ENCODE assay signal across 8 cellular contexts in the genomic region with DNA sequence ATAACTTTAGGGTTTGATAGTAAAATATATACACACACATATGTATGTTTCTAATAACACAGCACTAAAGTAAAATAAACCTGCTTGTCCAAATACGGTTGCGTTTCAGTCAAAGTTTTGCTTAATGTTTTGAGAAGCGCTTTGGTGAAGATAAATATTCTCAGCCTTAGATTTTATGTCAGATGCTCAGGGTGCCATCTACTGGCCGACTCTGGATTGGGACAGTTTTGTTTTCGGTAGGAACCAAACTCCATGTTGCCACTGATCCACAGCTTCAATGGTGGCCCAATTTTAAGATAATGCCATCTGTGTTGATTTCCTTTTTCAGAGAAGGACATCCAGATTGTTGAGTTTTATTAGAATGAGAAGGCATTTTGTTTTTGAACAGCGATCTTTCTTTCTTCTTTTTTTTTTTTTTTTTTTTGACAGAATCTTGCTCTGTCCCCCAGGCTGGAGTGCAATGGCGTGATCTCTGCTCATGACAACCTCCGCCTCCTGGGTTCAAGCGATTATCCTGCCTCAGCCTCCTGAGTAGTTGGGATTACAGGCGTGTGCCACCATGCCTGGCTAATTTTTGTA. TPM values are rescaled to one million over a fixed set of nuclear protein-coding genes. Genes with fewer than 3 reads are reported as not detected.
DNase-seq lines count a peak whose midpoint lies in the region; ATAC-seq and TF ChIP-seq lines count a peak whose summit lies in the region.

No MANE protein-coding gene starts in this region.

- H2AFZ ChIP-seq in DND-41 (ENCODE audit: low read depth, low read length), result no peak overlapping the region

- ATAC-seq in DND-41 (ENCODE audit: insufficient read depth, low read depth) (peak; percentile 70), GM21447 (IDR thresholded peaks at IDR 0.05; ENCODE audit: unreplicated experiment) (peak; percentile 72), body of pancreas (peak; percentile 59), GM21737 (IDR thresholded peaks at IDR 0.05; ENCODE audit: unreplicated experiment) (no peak)

- H3K27me3 ChIP-seq in DND-41 (ENCODE audit: insufficient read depth, low read length, poor library complexity) (peaks cover 2% of the 10 kb centered on the region), body of pancreas (no peaks in the 10 kb centered on the region)

- H4K20me1 ChIP-seq in DND-41 (ENCODE audit: insufficient read depth, low read length), result no peaks in the 10 kb centered on the region

- H3K27ac ChIP-seq in DND-41 (ENCODE audit: low read length), result no peak overlapping the region
- H3K27ac ChIP-seq in body of pancreas, result no peak overlapping the region

- H3K9ac ChIP-seq in DND-41 (ENCODE audit: low read depth, low read length), result no peak overlapping the region

- no peaks in the 10 kb centered on the region for H3K36me3 ChIP-seq in DND-41 (ENCODE audit: insufficient read depth, low read length)
- H3K36me3 ChIP-seq in body of pancreas (replicated peaks in 1 of 2; ENCODE audit: insufficient read depth in 1 of 2, low read depth in 2 of 2), result no peaks in the 10 kb centered on the region

- H3K4me1 ChIP-seq in DND-41 (ENCODE audit: insufficient read depth, low read length) (no peaks in the 10 kb centered on the region), body of pancreas (no peaks in the 10 kb centered on the region)

- H3K4me2 ChIP-seq in DND-41 (ENCODE audit: insufficient read depth, low read length), result no peak overlapping the region

- H3K79me2 ChIP-seq in DND-41 (ENCODE audit: insufficient read depth, low read length), result no peaks in the 10 kb centered on the region

- DNase-seq in DND-41 (peak; percentile 57), SKM-1 treated with dmso at 0.1 percent for 144 hours (lab: John Stamatoyannopoulos, UW; ENCODE audit: unreplicated experiment) (peak; percentile 20), body of pancreas (peak; percentile 59 to 74 (median 70)), iPS-NIHi7 (ENCODE audit: extremely low spot score) (peak; percentile 68)
- DNase-seq in stimulated activated CD4-positive, alpha-beta T cell treated with anti-CD3 and anti-CD28 coated beads, Interleukin-12 subunit alpha, Interleukin-12 subunit beta, amount 100 ng/mL, for 4 hours, result peak; percentile 40

- H3K4me3 ChIP-seq in DND-41 (ENCODE audit: low read depth in 1 of 2, low read length in 2 of 2) (no peak overlapping the region), body of pancreas (no peak overlapping the region)

- no peaks in the 10 kb centered on the region for H3K9me3 ChIP-seq in DND-41 (ENCODE audit: insufficient read depth, low read length, severe bottlenecking)
- no peaks in the 10 kb centered on the region for H3K9me3 ChIP-seq in body of pancreas

- no peak for TF ChIP-seq POLR2A in body of pancreas (IDR thresholded peaks at IDR 0.05)

- intact Hi-C loops in body of pancreas (cut with DNase I), result no loop called here

- WGBS in body of pancreas, 2 donors, result 21% methylated on average over 10 of the region's 10 CpGs

- TF ChIP-seq CTCF in DND-41 (IDR thresholded peaks at IDR 0.05; ENCODE audit: borderline replicate concordance, extremely low read depth, low read length, poor library complexity, severe bottlenecking) (peak; percentile 84), LNCAP (IDR thresholded peaks at IDR 0.05) (peak; percentile 83), body of pancreas (IDR thresholded peaks at IDR 0.05) (peak; percentile 50 to 80 (median 74))

RNA-seq across cellular contexts. Expression of a gene that starts 43.1 kb away (rescaled TPM):
- total RNA-seq in body of pancreas, result 1 to 10 TPM; 1.3 to 2.9 TPM
